In genomic region chr3:96863129-96863740, GRCh38 we compare ENCODE assay signal across 7 cellular contexts. TPM values are rescaled to one million over a fixed set of nuclear protein-coding genes. Genes with fewer than 3 reads are reported as not detected.
A peak's percentile ranks its signal among the peaks of the same experiment; 100 is the strongest.
DNase-seq lines count a peak whose midpoint lies in the region; FAIRE-seq and TF ChIP-seq lines count a peak whose summit lies in the region.

No MANE protein-coding gene starts in this region.

- peaks cover 8% of the 10 kb centered on the region; the same call in 1 of the 2 replicates for H3K9me3 Mint-ChIP-seq in HFFc6

- TF ChIP-seq POLR2A in H54 (IDR thresholded peaks at IDR 0.05; ENCODE audit: low read depth, low read length) = no peak

- no peaks in the 10 kb centered on the region for H3K4me1 Mint-ChIP-seq in HFFc6 (ENCODE audit: low read depth)

- no peaks in the 10 kb centered on the region for H3K27me3 Mint-ChIP-seq in HFFc6 (ENCODE audit: insufficient read depth)

- DNase-seq in GM10248 (ENCODE audit: extremely low spot score) = peak; percentile 3
- peak; percentile 3 for DNase-seq in HFFc6
- peak; percentile 57 for DNase-seq in NCI-H2029 treated with DMSO at 0.1 percent for 48 hours (lab: John Stamatoyannopoulos, UW)
- DNase-seq in iris pigment epithelial cell (ENCODE audit: low read depth) = peak; percentile 39
- DNase-seq in H54 (ENCODE audit: insufficient read length, low spot score) = no peak
- no peak for DNase-seq in germinal center (ENCODE audit: low spot score)

- no peak overlapping the region for H3K4me3 ChIP-seq in WI38 (ENCODE audit: low read depth, low read length)

- CTCF ChIA-PET in GM10248 (lab: Yijun Ruan, JAX) = interaction anchor here (1.0 to 2.0 kb wide), 9 partner anchors 9 to 1158 kb away, joined by 3 to 10 read pairs (median 4); no protein-coding TSS in a partner anchor

- H3K36me3 Mint-ChIP-seq in HFFc6 (ENCODE audit: low read depth) = no peaks in the 10 kb centered on the region

- no peak overlapping the region for H3K4me3 Mint-ChIP-seq in HFFc6

- POLR2A ChIA-PET in GM10248 (lab: Yijun Ruan, JAX) = no interaction called here

- TF ChIP-seq CTCF in GM10248 (IDR thresholded peaks at IDR 0.05; ENCODE audit: control extremely low read depth, extremely low read depth, low read depth, missing control alignments) (peak; percentile 66), HFFc6 (IDR thresholded peaks at IDR 0.05) (peak; percentile 75), WI38 (IDR thresholded peaks at IDR 0.05; ENCODE audit: low read depth, low read length) (peak; percentile 10; the same call in 1 of the 2 replicates)

- no peak overlapping the region for H3K27ac Mint-ChIP-seq in HFFc6

- FAIRE-seq in H54 (lab: Jason Lieb, UNC) = no peak

RNA-seq across cellular contexts. Expression of gene EPHA6, which starts 48.8 kb away (rescaled TPM):
- total RNA-seq in HFFc6 (2021; fragmentation: NEBNext Ultra II Directional; extraction: Animal tissue kit (Norgen Biotek cat#: 25700)) = not detected

Comparison
In these comparisons a context has a peak if more than half of its experiments do, and no peak if none do; other contexts are left out.
1. DNase-seq: peak in GM10248 (single experiment), HFFc6 (single experiment), NCI-H2029 treated with DMSO at 0.1 percent for 48 hours (single experiment) and iris pigment epithelial cell (single experiment); none in H54 (single experiment) and germinal center (single experiment).
2. CTCF ChIP-seq: peak in every context shown above with its lines; median percentile 75 in HFFc6; 66 in GM10248; 10 in WI38.